Comparison of ENCODE assay signal across 9 cellular contexts in genomic region chr10:124670849-124671248, GRCh38.
A peak's percentile ranks its signal among the peaks of the same experiment; 100 is the strongest.
DNase-seq lines count a peak whose midpoint lies in the region; ATAC-seq and TF ChIP-seq lines count a peak whose summit lies in the region.
"Had no signal": no experiment of that assay in that cellular context is flagged by ENCODE, and none has a peak within 500 bp of the region (broad histone marks: within the 10 kb centered on the region; RNA-seq: fewer than 3 reads in every experiment).

No MANE protein-coding gene starts in this region.

- H3K4me1 Mint-ChIP-seq in T-helper 17 cell, result peaks cover 71% of the 10 kb centered on the region

- TF ChIP-seq CTCF in left ventricle myocardium inferior (IDR thresholded peaks at IDR 0.05; ENCODE audit: borderline replicate concordance), result no peak

- H3K27me3 Mint-ChIP-seq in T-helper 17 cell, result no peaks in the 10 kb centered on the region

- no peak overlapping the region for H3K4me3 ChIP-seq in left ventricle myocardium inferior
- no peak overlapping the region for H3K4me3 ChIP-seq in skin epidermis
- H3K4me3 ChIP-seq: A549 had no signal

- peak overlapping the region; percentile 96 for H3K27ac Mint-ChIP-seq in T-helper 17 cell

- H3K27ac ChIP-seq in left ventricle myocardium inferior (replicated peaks) (peak overlapping the region; percentile 85), skin epidermis (peak overlapping the region in 16 of 21 experiments; percentile 6 to 81 (median 52))
- H3K27ac ChIP-seq: A549 had no signal

- DNase-seq in NCI-H1694 treated with DMSO at 0.1 percent for 48 hours (lab: John Stamatoyannopoulos, UW) (peak; percentile 5), NCI-H1694 (lab: John Stamatoyannopoulos, UW) (no peak), T-helper 17 cell (no peak), left ventricle myocardium inferior (no peak), NCI-H1092 treated with DMSO at 0.1 percent for 48 hours (lab: John Stamatoyannopoulos, UW) (no peak), DMS 273 (lab: John Stamatoyannopoulos, UW; ENCODE audit: unreplicated experiment) (no peak)

- H3K36me3 Mint-ChIP-seq in T-helper 17 cell (ENCODE audit: low read depth), result peaks cover 5% of the 10 kb centered on the region

- peaks cover 100% of the 10 kb centered on the region for H3K4me1 ChIP-seq in left ventricle myocardium inferior

- H3K4me3 Mint-ChIP-seq in T-helper 17 cell, result peak overlapping the region; percentile 61

- ATAC-seq in T-helper 17 cell, result peak; percentile 36
- no peak for ATAC-seq in GM21576 (IDR thresholded peaks at IDR 0.05; ENCODE audit: unreplicated experiment)

- no peaks in the 10 kb centered on the region for H3K27me3 ChIP-seq in left ventricle myocardium inferior (ENCODE audit: low read depth)

- intact Hi-C loops in left ventricle myocardium inferior (cut with micrococcal nuclease), result no loop called here

- H3K9me3 ChIP-seq in T-helper 17 cell (ENCODE audit: control insufficient read depth, low read length, poor library complexity, severe bottlenecking) (no peaks in the 10 kb centered on the region), left ventricle myocardium inferior (replicated peaks) (no peaks in the 10 kb centered on the region)
- H3K9me3 ChIP-seq: A549 had no signal

- H3K36me3 ChIP-seq in left ventricle myocardium inferior, result peaks cover 6% of the 10 kb centered on the region
